Comparison of ENCODE assay signal across 8 cellular contexts in the genomic region with DNA sequence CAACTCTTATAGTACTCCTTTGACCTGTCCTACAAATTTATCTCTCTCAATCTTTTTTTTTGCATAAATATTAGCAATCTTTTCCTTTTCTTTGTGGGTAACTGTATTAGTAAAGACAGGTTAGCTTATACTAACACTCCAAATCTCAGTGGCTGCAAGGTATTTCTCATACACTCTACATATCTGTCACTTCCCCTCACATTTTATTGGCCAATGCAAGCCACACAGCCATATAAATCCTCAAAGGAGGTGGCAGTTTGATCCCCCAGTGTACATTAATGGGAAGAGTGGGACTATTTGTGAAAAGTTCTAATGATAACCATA. TPM values are rescaled to one million over a fixed set of nuclear protein-coding genes. Genes with fewer than 3 reads are reported as not detected.
DNase-seq lines count a peak whose midpoint lies in the region; ATAC-seq and TF ChIP-seq lines count a peak whose summit lies in the region.

No MANE protein-coding gene starts in this region.

- DNase-seq in activated CD8-positive, alpha-beta T cell treated with anti-CD3 and anti-CD28 coated beads for 36 hours: peak; percentile 40
- no peak for DNase-seq in stimulated activated naive CD4-positive, alpha-beta T cell treated with Interleukin-2 at 50 U/mL for 16 hours (lab: John Stamatoyannopoulos, UW)
- no peak for DNase-seq in AG20443 (ENCODE audit: low spot score)

- no peak overlapping the region for H3K4me3 Mint-ChIP-seq in activated CD8-positive, alpha-beta T cell treated with anti-CD3 and anti-CD28 coated beads for 36 hours

- no peaks in the 10 kb centered on the region for H3K27me3 Mint-ChIP-seq in activated CD8-positive, alpha-beta T cell treated with anti-CD3 and anti-CD28 coated beads for 36 hours

- no peaks in the 10 kb centered on the region for H3K36me3 ChIP-seq in muscle layer of duodenum (ENCODE audit: control insufficient read depth in 1 of 2, insufficient read depth in 2 of 2, low read length in 2 of 2)

- POLR2A ChIA-PET in activated CD8-positive, alpha-beta T cell treated with anti-CD3 and anti-CD28 coated beads for 36 hours (lab: Charles Lee): interaction anchor here (0.6 to 1.6 kb wide), 7 partner anchors 10 to 146 kb away, joined by 3 to 4 read pairs (median 3); partner anchors contain the start of gene PICALM

- CTCF ChIA-PET in activated CD8-positive, alpha-beta T cell treated with anti-CD3 and anti-CD28 coated beads for 36 hours (lab: Charles Lee): interaction anchor here (0.9 to 3.7 kb wide), 8 partner anchors 9 to 161 kb away, joined by 3 to 30 read pairs (median 4); no protein-coding TSS in a partner anchor

- peak overlapping the region; percentile 60 for H3K27ac ChIP-seq in muscle layer of duodenum (ENCODE audit: low read length)

- no peaks in the 10 kb centered on the region for H3K36me3 Mint-ChIP-seq in activated CD8-positive, alpha-beta T cell treated with anti-CD3 and anti-CD28 coated beads for 36 hours (ENCODE audit: low read depth)

- H3K27ac Mint-ChIP-seq in activated CD8-positive, alpha-beta T cell treated with anti-CD3 and anti-CD28 coated beads for 36 hours: no peak overlapping the region

- H3K9me3 ChIP-seq in muscle layer of duodenum (ENCODE audit: control insufficient read depth in 1 of 2, low read length in 2 of 2): no peaks in the 10 kb centered on the region

- peak; percentile 60 for ATAC-seq in GM19351 (IDR thresholded peaks at IDR 0.05; ENCODE audit: unreplicated experiment)
- ATAC-seq in HG03135 (IDR thresholded peaks at IDR 0.05; ENCODE audit: unreplicated experiment): peak; percentile 42
- peak; percentile 90 for ATAC-seq in activated CD8-positive, alpha-beta T cell treated with anti-CD3 and anti-CD28 coated beads for 36 hours
- no peak for ATAC-seq in GM21717 (IDR thresholded peaks at IDR 0.05; ENCODE audit: unreplicated experiment)
- no peak for ATAC-seq in HG02623 (IDR thresholded peaks at IDR 0.05; ENCODE audit: unreplicated experiment)

- peaks cover 5 to 7% of the 10 kb centered on the region in 2 donors for H3K4me1 ChIP-seq in muscle layer of duodenum (ENCODE audit: control insufficient read depth in 1 of 2, insufficient read depth in 2 of 2, low read length in 2 of 2)

- intact Hi-C loops in activated CD8-positive, alpha-beta T cell treated with anti-CD3 and anti-CD28 coated beads for 36 hours (cut with micrococcal nuclease): loop anchor here (10.0 kb wide), 1 partner anchor 347 kb away; the partner anchor contains the start of gene CCDC83

- no peaks in the 10 kb centered on the region for H3K27me3 ChIP-seq in muscle layer of duodenum (ENCODE audit: low read depth, low read length)

- no peaks in the 10 kb centered on the region for H3K9me3 Mint-ChIP-seq in activated CD8-positive, alpha-beta T cell treated with anti-CD3 and anti-CD28 coated beads for 36 hours

- peak overlapping the region; percentile 44 to 50 for H3K4me3 ChIP-seq in muscle layer of duodenum (ENCODE audit: low read depth in 1 of 2, low read length in 2 of 2)

- no peak for TF ChIP-seq CTCF in activated CD8-positive, alpha-beta T cell treated with anti-CD3 and anti-CD28 coated beads for 36 hours (IDR thresholded peaks at IDR 0.05)

- H3K4me1 Mint-ChIP-seq in activated CD8-positive, alpha-beta T cell treated with anti-CD3 and anti-CD28 coated beads for 36 hours (ENCODE audit: low read depth): peaks cover 6% of the 10 kb centered on the region

RNA-seq across cellular contexts. Expression of gene EED, which starts 42.6 kb away (rescaled TPM):
- total RNA-seq in activated CD8-positive, alpha-beta T cell treated with anti-CD3 and anti-CD28 coated beads for 36 hours: 100 to 1,000 TPM; 114 to 117 TPM

Comparison
In these comparisons a context has a peak if more than half of its experiments do, and no peak if none do; other contexts are left out.
1. ATAC-seq: peak in GM19351 (single experiment), HG03135 (single experiment) and activated CD8-positive, alpha-beta T cell treated with anti-CD3 and anti-CD28 coated beads for 36 hours (single experiment); none in GM21717 (single experiment) and HG02623 (single experiment).